In genomic region chr17:78304549-78305037, GRCh38 we compare ENCODE assay signal across 1 cellular context.
TF ChIP-seq lines count a peak whose summit lies in the region.

No MANE protein-coding gene starts in this region.

TF ChIP-seq in liver, 16 proteins besides CTCF, POLR2A, EP300 and RAD21 (continued from another document):
- TF ChIP-seq REST (IDR thresholded peaks at IDR 0.05): no peak
- no peak for TF ChIP-seq ATF3 (IDR thresholded peaks at IDR 0.05)
